19 cellular contexts compared by ENCODE assay signal in the genomic region with DNA sequence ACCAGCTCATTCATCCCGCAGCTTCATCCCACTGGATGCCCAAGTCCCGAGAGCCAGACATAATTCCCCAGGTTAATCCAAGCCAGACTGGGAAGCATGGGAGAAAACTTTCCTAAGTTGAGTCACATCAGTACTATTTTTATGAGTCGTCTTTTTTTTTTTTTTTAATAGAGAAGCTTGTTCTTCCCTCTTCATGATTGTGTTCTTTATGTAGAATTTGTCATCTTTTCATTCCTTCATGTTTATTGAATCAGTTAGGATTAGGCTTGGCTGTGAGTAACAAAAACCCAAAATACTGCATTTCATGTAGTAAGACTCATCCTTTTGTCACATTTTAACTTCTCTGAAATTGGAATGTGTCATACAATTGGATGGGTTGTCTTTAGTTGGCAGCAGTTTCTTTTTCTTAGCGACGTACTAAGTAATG. TPM values are rescaled to one million over a fixed set of nuclear protein-coding genes. Genes with fewer than 3 reads are reported as not detected.
DNase-seq lines count a peak whose midpoint lies in the region; ATAC-seq and TF ChIP-seq lines count a peak whose summit lies in the region.
"Had no signal": no experiment of that assay in that cellular context is flagged by ENCODE, and none has a peak within 500 bp of the region (broad histone marks: within the 10 kb centered on the region; RNA-seq: fewer than 3 reads in every experiment).

No MANE protein-coding gene starts in this region.

- no peaks in the 10 kb centered on the region for H3K4me1 ChIP-seq in ovary (ENCODE audit: insufficient read depth)

- H3K9me3 Mint-ChIP-seq in glutamatergic neuron (ENCODE audit: unreplicated experiment): no peaks in the 10 kb centered on the region
- H3K9me3 Mint-ChIP-seq: stimulated activated naive CD8-positive, alpha-beta T cell treated with anti-CD3 and anti-CD28 coated beads, Interleukin-15, Interleukin-2, amounts not matched to agents 100 ng/mL and 50 ng/mL, for 24 hours; T-helper 1 cell treated with Interleukin-12 subunit alpha and Interleukin-12 subunit beta and Interleukin-4 antibody, amounts not matched to agents 30 μg/mL and 1 μg/mL, for 36 hours had no signal

- H3K4me3 Mint-ChIP-seq in glutamatergic neuron (ENCODE audit: unreplicated experiment): no peak overlapping the region
- H3K4me3 Mint-ChIP-seq: stimulated activated naive CD8-positive, alpha-beta T cell treated with anti-CD3 and anti-CD28 coated beads, Interleukin-15, Interleukin-2, amounts not matched to agents 100 ng/mL and 50 ng/mL, for 24 hours; T-helper 1 cell treated with Interleukin-12 subunit alpha and Interleukin-12 subunit beta and Interleukin-4 antibody, amounts not matched to agents 30 μg/mL and 1 μg/mL, for 36 hours had no signal

- H3K9me3 ChIP-seq in ovary: no peaks in the 10 kb centered on the region
- H3K9me3 ChIP-seq: sigmoid colon, vagina had no signal

- intact Hi-C loops in ovary (cut with DNase I): loop anchor here in 1 of 4 donors (5.0 kb wide), 1 partner anchor 278 kb away; no protein-coding TSS in a partner anchor

- DNase-seq in A172 (ENCODE audit: low spot score) (peak; percentile 41), GM04503 (ENCODE audit: low read depth) (peak; percentile 74), fibroblast of mammary gland (ENCODE audit: low read depth) (peak; percentile 81), glutamatergic neuron (no peak), cortex of kidney (lab: John Stamatoyannopoulos, UW) (no peak), ovary (no peak), NCI-H526 treated with DMSO at 0.1 percent for 48 hours (lab: John Stamatoyannopoulos, UW) (no peak)
- DNase-seq: activated CD4-positive, alpha-beta T cell treated with anti-CD3 and anti-CD28 coated beads for 1 hour; AML-193; DMS153; Kasumi-1; NCI-H187 treated with DMSO at 0.1 percent for 48 hours; NCI-H69; sigmoid colon had no signal

- H3K27me3 ChIP-seq in ovary: no peaks in the 10 kb centered on the region
- H3K27me3 ChIP-seq: sigmoid colon, vagina had no signal

- no peak overlapping the region for H3K27ac Mint-ChIP-seq in glutamatergic neuron (ENCODE audit: unreplicated experiment)
- H3K27ac Mint-ChIP-seq: stimulated activated naive CD8-positive, alpha-beta T cell treated with anti-CD3 and anti-CD28 coated beads, Interleukin-15, Interleukin-2, amounts not matched to agents 100 ng/mL and 50 ng/mL, for 24 hours; T-helper 1 cell treated with Interleukin-12 subunit alpha and Interleukin-12 subunit beta and Interleukin-4 antibody, amounts not matched to agents 30 μg/mL and 1 μg/mL, for 36 hours had no signal

- no peaks in the 10 kb centered on the region for H3K27me3 Mint-ChIP-seq in glutamatergic neuron (ENCODE audit: unreplicated experiment)
- H3K27me3 Mint-ChIP-seq: stimulated activated naive CD8-positive, alpha-beta T cell treated with anti-CD3 and anti-CD28 coated beads, Interleukin-15, Interleukin-2, amounts not matched to agents 100 ng/mL and 50 ng/mL, for 24 hours had no signal

- no peak for TF ChIP-seq EP300 in ovary (IDR thresholded peaks at IDR 0.05)

- WGBS in ovary, 3 donors: 63 to 82% (median 71%) methylated on average over 5 of the region's 5 CpGs

- no peak for TF ChIP-seq CTCF in fibroblast of mammary gland (conservative IDR thresholded peaks at IDR 0.05; ENCODE audit: control insufficient read depth, insufficient read depth, low read depth, low read length)
- no peak for TF ChIP-seq CTCF in glutamatergic neuron (IDR thresholded peaks at IDR 0.05; ENCODE audit: partially characterized antibody, unreplicated experiment)
- TF ChIP-seq CTCF in ovary (IDR thresholded peaks at IDR 0.05): no peak

- H3K36me3 Mint-ChIP-seq in glutamatergic neuron (ENCODE audit: unreplicated experiment): no peaks in the 10 kb centered on the region

- ATAC-seq in SK-N-SH treated with all-trans-retinoic acid at 6 μM for 48 hours: peak; percentile 39; the same call in 2 of the 3 replicates

- H3K27ac ChIP-seq in ovary: no peak overlapping the region
- H3K27ac ChIP-seq: coronary artery, sigmoid colon, vagina had no signal

- no peak for TF ChIP-seq POLR2A in ovary (IDR thresholded peaks at IDR 0.05)

- no peaks in the 10 kb centered on the region for H3K36me3 ChIP-seq in ovary

- H3K4me1 Mint-ChIP-seq in glutamatergic neuron (ENCODE audit: low read depth, unreplicated experiment): no peaks in the 10 kb centered on the region

- H3K4me3 ChIP-seq in fibroblast of mammary gland (ENCODE audit: control insufficient read depth, low read depth, low read length): no peak overlapping the region
- H3K4me3 ChIP-seq in ovary: no peak overlapping the region
- H3K4me3 ChIP-seq: coronary artery, sigmoid colon, vagina had no signal

TF ChIP-seq in SK-N-SH treated with all-trans-retinoic acid at 6 μM for 48 hours, 23 proteins besides CTCF, POLR2A, EP300 and RAD21:
- no peak for TF ChIP-seq ISL1 (CRISPR knock-in tag; IDR thresholded peaks at IDR 0.05)
- TF ChIP-seq, protein P1, sequence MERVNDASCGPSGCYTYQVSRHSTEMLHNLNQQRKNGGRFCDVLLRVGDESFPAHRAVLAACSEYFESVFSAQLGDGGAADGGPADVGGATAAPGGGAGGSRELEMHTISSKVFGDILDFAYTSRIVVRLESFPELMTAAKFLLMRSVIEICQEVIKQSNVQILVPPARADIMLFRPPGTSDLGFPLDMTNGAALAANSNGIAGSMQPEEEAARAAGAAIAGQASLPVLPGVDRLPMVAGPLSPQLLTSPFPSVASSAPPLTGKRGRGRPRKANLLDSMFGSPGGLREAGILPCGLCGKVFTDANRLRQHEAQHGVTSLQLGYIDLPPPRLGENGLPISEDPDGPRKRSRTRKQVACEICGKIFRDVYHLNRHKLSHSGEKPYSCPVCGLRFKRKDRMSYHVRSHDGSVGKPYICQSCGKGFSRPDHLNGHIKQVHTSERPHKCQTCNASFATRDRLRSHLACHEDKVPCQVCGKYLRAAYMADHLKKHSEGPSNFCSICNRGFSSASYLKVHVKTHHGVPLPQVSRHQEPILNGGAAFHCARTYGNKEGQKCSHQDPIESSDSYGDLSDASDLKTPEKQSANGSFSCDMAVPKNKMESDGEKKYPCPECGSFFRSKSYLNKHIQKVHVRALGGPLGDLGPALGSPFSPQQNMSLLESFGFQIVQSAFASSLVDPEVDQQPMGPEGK (CRISPR knock-in tag; IDR thresholded peaks at IDR 0.05; ENCODE audit: borderline replicate concordance): no peak
- TF ChIP-seq ZFP3 (CRISPR knock-in tag; IDR thresholded peaks at IDR 0.05): no peak
- TF ChIP-seq TOX (CRISPR knock-in tag; IDR thresholded peaks at IDR 0.05; ENCODE audit: borderline replicate concordance): no peak
- TF ChIP-seq ESRRG (CRISPR knock-in tag; IDR thresholded peaks at IDR 0.05): no peak
- TF ChIP-seq RARB (CRISPR knock-in tag; IDR thresholded peaks at IDR 0.05): no peak
- TF ChIP-seq ZNF70 (CRISPR knock-in tag; IDR thresholded peaks at IDR 0.05): no peak
TF ChIP-seq in SK-N-SH treated with all-trans-retinoic acid at 6 μM for 48 hours: peak in this region for 0.

RNA-seq across cellular contexts. Expression of a gene that starts 59.1 kb away (rescaled TPM):
- total RNA-seq in A172 (2014; rRNA removed; shearing (Covaris generic)): 6.4 and 10.3 TPM in 2 replicates
- total RNA-seq in glutamatergic neuron (ENCODE audit: unreplicated experiment) (15.7 TPM), ovary (10 to 100 TPM; 11.0 to 26.8 (median 21.8) TPM)
- 10 to 100 TPM in 1 of 2 donors, 1 to 10 TPM in 1; 9.9 to 20.8 TPM for polyA plus RNA-seq in ovary

Comparison
In these comparisons a context has a peak if more than half of its experiments do, and no peak if none do; other contexts are left out.
1. DNase-seq: peak in A172 (single experiment), GM04503 (single experiment) and fibroblast of mammary gland (single experiment); none in glutamatergic neuron (single experiment), cortex of kidney (single experiment), ovary (0 of 5) and NCI-H526 treated with DMSO at 0.1 percent for 48 hours (single experiment).